ENCODE assay signal across 19 cellular contexts in genomic region chr1:69123486-69123885, GRCh38.
DNase-seq lines count a peak whose midpoint lies in the region; ATAC-seq and TF ChIP-seq lines count a peak whose summit lies in the region.
"Had no signal": no experiment of that assay in that cellular context is flagged by ENCODE, and none has a peak within 500 bp of the region (broad histone marks: within the 10 kb centered on the region; RNA-seq: fewer than 3 reads in every experiment).

No MANE protein-coding gene starts in this region.

- intact Hi-C loops in heart right ventricle (cut with DNase I) = no loop called here

- H3K4me3 ChIP-seq in heart right ventricle = no peak overlapping the region
- H3K4me3 ChIP-seq: A549, GM23248 had no signal

- DNase-seq in foreskin melanocyte (peak; percentile 4), inferior parietal cortex (ENCODE audit: extremely low spot score) (peak; percentile 40), pons (ENCODE audit: low spot score) (peak; percentile 93), EL (no peak), glomerular visceral epithelial cell (ENCODE audit: extremely low spot score) (no peak), heart right ventricle (no peak), NCI-H446 treated with DMSO at 0.1 percent for 48 hours (lab: John Stamatoyannopoulos, UW) (no peak)
- DNase-seq: 8988T; ACHN; AML-193; Calu3; CD4-positive, alpha-beta memory T cell; COR-L47; DMS53; DMS79 treated with DMSO at 0.1 percent for 48 hours; GM23248; H7; HCEC 1CT had no signal

- ATAC-seq in heart right ventricle = no peak
- ATAC-seq: A549 had no signal

- H3K9me3 ChIP-seq in heart right ventricle = peaks cover 0 to 4% (median 0%) of the 10 kb centered on the region in 11 donors
- H3K9me3 ChIP-seq: A549 had no signal

- no peak for TF ChIP-seq CTCF in heart right ventricle (IDR thresholded peaks at IDR 0.05)

- no peaks in the 10 kb centered on the region for H3K36me3 ChIP-seq in heart right ventricle

- 95 to 98% methylated on average over 1 of the region's 1 CpG for WGBS in heart right ventricle, 2 donors

- peaks cover 0 to 6% (median 0%) of the 10 kb centered on the region in 9 donors for H3K4me1 ChIP-seq in heart right ventricle
- H3K4me1 ChIP-seq: A549 had no signal

- H3K27me3 ChIP-seq in heart right ventricle = no peaks in the 10 kb centered on the region

- no peak overlapping the region for H3K27ac ChIP-seq in heart right ventricle
- H3K27ac ChIP-seq: A549, GM23248 had no signal

Comparison
In these comparisons a context has a peak if more than half of its experiments do, and no peak if none do; other contexts are left out.
1. DNase-seq: peak in foreskin melanocyte (single experiment), inferior parietal cortex (single experiment) and pons (single experiment); none in EL (single experiment), glomerular visceral epithelial cell (single experiment), heart right ventricle (0 of 2) and NCI-H446 treated with DMSO at 0.1 percent for 48 hours (single experiment).